ENCODE assay signal across 24 cellular contexts in the genomic region with DNA sequence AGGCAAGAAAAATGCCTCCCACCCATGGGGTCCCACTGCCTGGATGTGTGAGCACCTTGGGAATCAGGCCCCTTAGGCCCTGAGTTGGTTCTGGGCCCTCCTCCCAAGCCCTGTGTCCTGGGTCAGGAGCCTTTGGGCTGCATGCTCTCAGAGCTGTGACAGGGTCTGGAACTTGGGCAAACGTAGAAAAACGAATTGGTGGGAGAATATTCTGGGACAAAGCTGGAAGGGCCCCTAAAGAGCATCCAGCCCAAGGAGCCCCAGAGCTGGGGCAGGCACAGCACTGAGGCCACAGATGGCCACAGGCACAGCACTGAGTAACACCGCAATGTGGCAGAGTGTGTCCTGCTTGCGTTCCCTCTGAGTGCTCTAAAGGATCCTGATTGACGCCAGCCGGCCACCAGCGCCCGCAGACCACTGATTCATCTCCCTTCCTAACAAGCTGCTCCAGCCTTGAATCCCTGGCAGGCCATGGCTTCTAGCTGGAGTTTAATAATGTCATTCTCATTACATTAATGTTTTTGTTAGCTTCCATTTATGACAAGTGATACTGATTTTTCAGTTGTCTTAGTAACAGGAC. TPM values are rescaled to one million over a fixed set of nuclear protein-coding genes. Genes with fewer than 3 reads are reported as not detected.
DNase-seq lines count a peak whose midpoint lies in the region; ATAC-seq and TF ChIP-seq lines count a peak whose summit lies in the region.
"Had no signal": no experiment of that assay in that cellular context is flagged by ENCODE, and none has a peak within 500 bp of the region (broad histone marks: within the 10 kb centered on the region; RNA-seq: fewer than 3 reads in every experiment).

No MANE protein-coding gene starts in this region.

- DNase-seq in G401 (ENCODE audit: low spot score) (peak; percentile 54), NT2/D1 (ENCODE audit: low read depth, low spot score) (no peak), dorsolateral prefrontal cortex (no peak), osteoblast (ENCODE audit: insufficient read length, low spot score, missing footprints) (peak; percentile 77), NCI-H2196 treated with DMSO at 0.1 percent for 48 hours (lab: John Stamatoyannopoulos, UW; ENCODE audit: unreplicated experiment) (no peak), natural killer cell (no peak), NCI-H1417 treated with DMSO at 0.1 percent for 48 hours (lab: John Stamatoyannopoulos, UW) (no peak)
- no peak for DNase-seq in activated T-cell treated with anti-CD3 and anti-CD28 coated beads, Interleukin-2, amount 50 U/mL, for 72 hours
- DNase-seq: BE2C; CD4-positive, alpha-beta T cell; COR-L47; DMS79 treated with DMSO at 0.1 percent for 48 hours; HCEC 1CT; Kasumi-1; MG63; NCI-H1417; NCI-H187; NCI-H2107; NCI-H2227 treated with DMSO at 0.1 percent for 48 hours; NCI-H524 treated with DMSO at 0.1 percent for 48 hours; NCI-H82; OCI-M1 had no signal

- H3K4me3 ChIP-seq in NT2/D1 (ENCODE audit: insufficient read length, low read depth) (no peak overlapping the region), dorsolateral prefrontal cortex (no peak overlapping the region), osteoblast (ENCODE audit: insufficient read depth, low read length) (no peak overlapping the region)
- H3K4me3 ChIP-seq: A549, GM23338, MG63 had no signal

- no peaks in the 10 kb centered on the region for H4K20me1 ChIP-seq in osteoblast (ENCODE audit: insufficient read depth, low read length)

- H3K79me2 ChIP-seq in osteoblast (ENCODE audit: insufficient read depth, low read length) = no peaks in the 10 kb centered on the region

- no peak for ATAC-seq in natural killer cell
- no peak for ATAC-seq in activated T-cell treated with anti-CD3 and anti-CD28 coated beads, Interleukin-2, amount 50 U/mL, for 72 hours (replicated peaks in 1 of 2)
- ATAC-seq: A549, GM23338 had no signal

- H3K27me3 Mint-ChIP-seq in natural killer cell (ENCODE audit: low read depth in 2 of 2) = no peaks in the 10 kb centered on the region
- no peaks in the 10 kb centered on the region for H3K27me3 Mint-ChIP-seq in activated T-cell treated with anti-CD3 and anti-CD28 coated beads, Interleukin-2, amount 50 U/mL, for 72 hours (ENCODE audit: low read depth)

- intact Hi-C loops in dorsolateral prefrontal cortex (cut with DNase I) (no loop called here), natural killer cell (cut with micrococcal nuclease) (no loop called here)

- no peaks in the 10 kb centered on the region for H3K4me1 Mint-ChIP-seq in natural killer cell
- H3K4me1 Mint-ChIP-seq in activated T-cell treated with anti-CD3 and anti-CD28 coated beads, Interleukin-2, amount 50 U/mL, for 72 hours (ENCODE audit: low read depth) = peaks cover 5% of the 10 kb centered on the region
- H3K4me1 Mint-ChIP-seq: GM23338 had no signal

- H3K4me3 Mint-ChIP-seq in natural killer cell = no peak overlapping the region
- no peak overlapping the region for H3K4me3 Mint-ChIP-seq in activated T-cell treated with anti-CD3 and anti-CD28 coated beads, Interleukin-2, amount 50 U/mL, for 72 hours
- H3K4me3 Mint-ChIP-seq: CD4-positive, alpha-beta T cell; GM23338 had no signal

- no peak overlapping the region for H3K4me2 ChIP-seq in osteoblast (ENCODE audit: insufficient read depth, low read length)
- H3K4me2 ChIP-seq: A549, GM23338 had no signal

- peak overlapping the region in 52 of 59 donors; percentile 3 to 91 (median 74) for H3K27ac ChIP-seq in dorsolateral prefrontal cortex
- no peak overlapping the region for H3K27ac ChIP-seq in osteoblast (ENCODE audit: low read depth, low read length)
- H3K27ac ChIP-seq: A549 had no signal

- H3K36me3 Mint-ChIP-seq in natural killer cell = no peaks in the 10 kb centered on the region
- H3K36me3 Mint-ChIP-seq in activated T-cell treated with anti-CD3 and anti-CD28 coated beads, Interleukin-2, amount 50 U/mL, for 72 hours (ENCODE audit: insufficient read depth in 2 of 2) = no peaks in the 10 kb centered on the region

- H3K36me3 ChIP-seq in NT2/D1 (ENCODE audit: insufficient read depth, insufficient read length, low read length) = no peaks in the 10 kb centered on the region
- H3K36me3 ChIP-seq in osteoblast (ENCODE audit: insufficient read depth, low read length) = no peaks in the 10 kb centered on the region
- H3K36me3 ChIP-seq: BE2C, MG63 had no signal

- in situ Hi-C loops in G401 (cut with HindIII; ENCODE audit: low sequenced_read_pairs) = no loop called here

- peak overlapping the region; percentile 17 for H3K9ac ChIP-seq in NT2/D1 (ENCODE audit: insufficient read length, low read depth)

- H3K27ac Mint-ChIP-seq in natural killer cell = no peak overlapping the region
- H3K27ac Mint-ChIP-seq in activated T-cell treated with anti-CD3 and anti-CD28 coated beads, Interleukin-2, amount 50 U/mL, for 72 hours = no peak overlapping the region
- H3K27ac Mint-ChIP-seq: CD4-positive, alpha-beta T cell; GM23338 had no signal

- H3K9me3 Mint-ChIP-seq in natural killer cell = no peaks in the 10 kb centered on the region
- H3K9me3 Mint-ChIP-seq in activated T-cell treated with anti-CD3 and anti-CD28 coated beads, Interleukin-2, amount 50 U/mL, for 72 hours = no peaks in the 10 kb centered on the region
- H3K9me3 Mint-ChIP-seq: CD4-positive, alpha-beta T cell; GM23338 had no signal

- H3K4me1 ChIP-seq in NT2/D1 (ENCODE audit: insufficient read depth, insufficient read length) (peaks cover 15% of the 10 kb centered on the region), osteoblast (ENCODE audit: insufficient read depth, low read length) (no peaks in the 10 kb centered on the region)
- H3K4me1 ChIP-seq: A549, BE2C had no signal

- no peaks in the 10 kb centered on the region for H3K27me3 ChIP-seq in NT2/D1 (ENCODE audit: insufficient read depth, insufficient read length)
- no peaks in the 10 kb centered on the region for H3K27me3 ChIP-seq in dorsolateral prefrontal cortex
- H3K27me3 ChIP-seq in osteoblast (ENCODE audit: insufficient read depth, low read length) = no peaks in the 10 kb centered on the region
- H3K27me3 ChIP-seq: BE2C, MG63 had no signal

- no peaks in the 10 kb centered on the region for H3K9me3 ChIP-seq in NT2/D1 (ENCODE audit: insufficient read depth, low read length)
- H3K9me3 ChIP-seq in osteoblast (ENCODE audit: low read depth, low read length) = no peaks in the 10 kb centered on the region
- H3K9me3 ChIP-seq: A549, BE2C, MG63 had no signal

- TF ChIP-seq CTCF in dorsolateral prefrontal cortex (IDR thresholded peaks at IDR 0.05 in 54 of 56, conservative IDR thresholded peaks at IDR 0.05 in 2 of 56; ENCODE audit: low read depth in 1 of 56, partially characterized antibody in 56 of 56) = no peak
- TF ChIP-seq CTCF in osteoblast (IDR thresholded peaks at IDR 0.05; ENCODE audit: extremely low read depth, low read depth, low read length) = no peak
- no peak for TF ChIP-seq CTCF in natural killer cell (IDR thresholded peaks at IDR 0.05)

- no peak overlapping the region for H2AFZ ChIP-seq in osteoblast (ENCODE audit: low read length)
- H2AFZ ChIP-seq: GM23338 had no signal

RNA-seq across cellular contexts. Expression of a gene that starts 18.6 kb away (rescaled TPM):
- total RNA-seq in G401 (2014; rRNA removed; shearing (Covaris generic)) = 147 and 148 TPM in 2 replicates
- 10 to 100 TPM; 42.9 to 78.5 (median 62.1) TPM for total RNA-seq in dorsolateral prefrontal cortex
- total RNA-seq in osteoblast = 201 and 204 TPM in 2 replicates
- total RNA-seq in natural killer cell = 100 to 1,000 TPM in 1 of 3 donors, 10 to 100 TPM in 2; 88.6 to 105 (median 99.3) TPM
- total RNA-seq in activated T-cell treated with anti-CD3 and anti-CD28 coated beads, Interleukin-2, amount 50 U/mL, for 72 hours = 10 to 100 TPM; 84.0 to 88.5 TPM

RNA-seq across cellular contexts. Expression of a gene that starts 46.7 kb away (rescaled TPM):
- total RNA-seq in G401 (2014; rRNA removed; shearing (Covaris generic)) = not detected in 2 replicates
- 1 to 10 TPM in 72 of 120 experiments, under 1 TPM in 24, not detected in 24; 0.32 to 6.7 (median 1.6) TPM for total RNA-seq in dorsolateral prefrontal cortex
- total RNA-seq in osteoblast = under 0.01 TPM in 1 of 2 replicates, not detected in the other
- 1 to 10 TPM; 1.4 to 2.6 (median 1.5) TPM for total RNA-seq in natural killer cell
- total RNA-seq in activated T-cell treated with anti-CD3 and anti-CD28 coated beads, Interleukin-2, amount 50 U/mL, for 72 hours = 1 to 10 TPM in 1 of 2 donors, under 1 TPM in 1; 0.43 to 1.3 TPM
- total RNA-seq: GM23338 had no signal

Comparison
In these comparisons a context has a peak if more than half of its experiments do, and no peak if none do; other contexts are left out.
1. DNase-seq: peak in G401 (single experiment) and osteoblast (single experiment); none in NT2/D1 (single experiment), dorsolateral prefrontal cortex (0 of 10), NCI-H2196 treated with DMSO at 0.1 percent for 48 hours (single experiment), natural killer cell (single experiment), NCI-H1417 treated with DMSO at 0.1 percent for 48 hours (single experiment) and activated T-cell treated with anti-CD3 and anti-CD28 coated beads, Interleukin-2, amount 50 U/mL, for 72 hours (0 of 2).